8 cellular contexts compared by ENCODE assay signal in genomic region chr5:122845253-122846050, GRCh38.
DNase-seq lines count a peak whose midpoint lies in the region; ATAC-seq lines count a peak whose summit lies in the region.

A gene with protein sequence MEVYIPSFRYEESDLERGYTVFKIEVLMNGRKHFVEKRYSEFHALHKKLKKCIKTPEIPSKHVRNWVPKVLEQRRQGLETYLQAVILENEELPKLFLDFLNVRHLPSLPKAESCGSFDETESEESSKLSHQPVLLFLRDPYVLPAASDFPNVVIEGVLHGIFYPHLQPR (plus strand): TSS chr5:122845613. CDS start chr5:122845634, 21 bp downstream.

- DNase-seq in AG20443 (ENCODE audit: low spot score) (peak; percentile 94), NCI-H748 treated with DMSO at 0.1 percent for 48 hours (lab: John Stamatoyannopoulos, UW) (peak; percentile 54), memory B cell (ENCODE audit: low spot score in 2 of 2) (peak; percentile 54 to 62)
- DNase-seq in activated CD8-positive, alpha-beta memory T cell treated with anti-CD3 and anti-CD28 coated beads for 4 hours (ENCODE audit: low read depth in 2 of 2), result peak; percentile 33 to 34
- peak; percentile 40 to 62 (median 46) for DNase-seq in stimulated activated CD4-positive, alpha-beta T cell treated with anti-CD3 and anti-CD28 coated beads, TNF-alpha, amount 100 ng/mL, for 48 hours (ENCODE audit: low read depth in 3 of 3)

- H3K4me1 ChIP-seq in endocrine pancreas (ENCODE audit: control insufficient read depth, insufficient read depth, low read length), result peaks cover 11% of the 10 kb centered on the region

- peak within 1 kb of the TSS; percentile 93 for H3K9ac ChIP-seq in endocrine pancreas (ENCODE audit: control insufficient read depth, insufficient read depth, low read length)

- H3K36me3 ChIP-seq in endocrine pancreas (ENCODE audit: control insufficient read depth, insufficient read depth, low read length), result no peaks in the 10 kb centered on the region

- H3K9me3 ChIP-seq in endocrine pancreas (ENCODE audit: control insufficient read depth, low read length), result no peaks in the 10 kb centered on the region

- H3K27ac Mint-ChIP-seq in memory B cell, result peak within 1 kb of the TSS; percentile 89

- peaks cover 28% of the 10 kb centered on the region for H3K4me1 Mint-ChIP-seq in memory B cell

- H3K4me3 ChIP-seq in endocrine pancreas (ENCODE audit: control insufficient read depth, insufficient read depth, low read length), result peak within 1 kb of the TSS; percentile 90

- no peaks in the 10 kb centered on the region for H3K9me3 Mint-ChIP-seq in memory B cell

- no peaks in the 10 kb centered on the region for H3K27me3 Mint-ChIP-seq in memory B cell

- peak; percentile 83 for ATAC-seq in GM19023 (IDR thresholded peaks at IDR 0.05; ENCODE audit: unreplicated experiment)
- ATAC-seq in HG03159 (IDR thresholded peaks at IDR 0.05; ENCODE audit: unreplicated experiment), result peak; percentile 83
- ATAC-seq in memory B cell (ENCODE audit: low read depth), result peak; percentile 85

- H3K4me3 Mint-ChIP-seq in memory B cell, result peak within 1 kb of the TSS; percentile 86

- H3K36me3 Mint-ChIP-seq in memory B cell, result no peaks in the 10 kb centered on the region

- H3K27me3 ChIP-seq in endocrine pancreas (ENCODE audit: control insufficient read depth, insufficient read depth, low read length), result no peaks in the 10 kb centered on the region

Comparison
In these comparisons a context has a peak if more than half of its experiments do, and no peak if none do; other contexts are left out.
1. Peak in every context shown above with its lines: DNase-seq, ATAC-seq and H3K4me3 ChIP-seq.
2. DNase-seq: peak in every context shown above with its lines; median percentile 94 in AG20443; 58 in memory B cell; 54 in NCI-H748 treated with DMSO at 0.1 percent for 48 hours; 46 in stimulated activated CD4-positive, alpha-beta T cell treated with anti-CD3 and anti-CD28 coated beads, TNF-alpha, amount 100 ng/mL, for 48 hours; 34 in activated CD8-positive, alpha-beta memory T cell treated with anti-CD3 and anti-CD28 coated beads for 4 hours.